In the genomic region with DNA sequence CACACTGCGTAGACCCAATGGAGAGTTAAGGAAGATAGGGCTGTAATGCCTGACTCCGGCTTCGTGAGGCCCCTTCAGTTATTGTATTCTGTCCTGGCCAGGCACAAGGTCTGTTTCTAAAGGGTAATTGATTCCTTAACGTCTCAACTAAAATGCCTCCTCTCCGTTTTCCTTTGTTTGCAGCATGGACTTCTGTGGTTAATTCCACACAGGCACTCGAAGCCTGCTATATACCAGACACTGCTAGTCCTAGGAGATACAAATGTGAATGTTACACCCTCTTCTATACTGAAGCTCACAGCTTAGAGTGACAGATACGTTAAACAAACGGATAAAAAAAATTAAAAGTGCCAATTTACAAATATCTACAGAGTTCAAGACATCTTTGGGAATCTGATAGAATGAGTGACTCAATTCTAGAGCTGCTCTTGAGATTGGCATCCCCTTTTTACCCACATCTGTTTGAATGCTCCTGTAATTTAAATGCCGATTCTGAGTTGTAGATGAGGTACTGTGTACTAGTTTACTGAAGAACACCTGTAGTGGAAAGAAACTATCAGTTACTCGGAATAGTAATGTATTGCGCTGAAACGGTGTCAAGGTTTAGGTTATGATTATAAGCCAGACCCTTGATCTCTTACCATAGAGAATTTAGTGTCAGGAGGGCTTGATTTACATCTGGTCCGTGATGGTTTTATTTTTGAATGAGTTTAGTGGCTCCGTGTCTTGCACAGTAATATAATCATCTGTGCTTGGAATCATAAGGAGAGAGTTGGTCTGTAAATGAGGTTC, we compare ENCODE assay signal across 8 cellular contexts. TPM values are rescaled to one million over a fixed set of nuclear protein-coding genes. Genes with fewer than 3 reads are reported as not detected.
DNase-seq lines count a peak whose midpoint lies in the region; ATAC-seq and TF ChIP-seq lines count a peak whose summit lies in the region.

No MANE protein-coding gene starts in this region.

- peaks cover 25% of the 10 kb centered on the region for H3K4me1 ChIP-seq in GM23248 (ENCODE audit: insufficient read depth)
- H3K4me1 ChIP-seq in SK-N-SH (ENCODE audit: control insufficient read depth in 1 of 2, insufficient read depth in 2 of 2, low read depth in 1 of 2, low read length in 1 of 2), result no peaks in the 10 kb centered on the region; a peak in 3 of 4 replicates
- peaks cover 32 to 39% of the 10 kb centered on the region in 2 donors for H3K4me1 ChIP-seq in gastrocnemius medialis

- no peak for TF ChIP-seq POLR2A in gastrocnemius medialis (IDR thresholded peaks at IDR 0.05)
- no peak for TF ChIP-seq POLR2A in erythroblast (IDR thresholded peaks at IDR 0.05; ENCODE audit: low read length)

- TF ChIP-seq EP300 in SK-N-SH (IDR thresholded peaks at IDR 0.05; ENCODE audit: borderline replicate concordance in 1 of 2, low read depth in 1 of 2, low read length in 1 of 2), result no peak

- H3K36me3 ChIP-seq in GM23248 (ENCODE audit: low read depth) (no peaks in the 10 kb centered on the region), SK-N-SH (replicated peaks in 1 of 2; ENCODE audit: control insufficient read depth in 1 of 2, insufficient read depth in 2 of 2, low read length in 1 of 2) (peaks cover 2 to 13% of the 10 kb centered on the region in 2 experiments), gastrocnemius medialis (no peaks in the 10 kb centered on the region)

- POLR2A ChIA-PET in SK-N-SH (lab: Yijun Ruan, JAX), result interaction anchor here (0.5 to 1.9 kb wide), 8 partner anchors 13 to 533 kb away, joined by 3 to 21 read pairs (median 4); a partner anchor contains a TSS

- H3K9ac ChIP-seq in GM23248 (peak overlapping the region; percentile 96), SK-N-SH (peak overlapping the region; percentile 93)

- no peaks in the 10 kb centered on the region for H3K9me3 ChIP-seq in GM23248 (ENCODE audit: low read depth)
- H3K9me3 ChIP-seq in SK-N-SH, result no peaks in the 10 kb centered on the region
- no peaks in the 10 kb centered on the region for H3K9me3 ChIP-seq in gastrocnemius medialis

- no peaks in the 10 kb centered on the region for H3K27me3 ChIP-seq in GM23248 (replicated peaks; ENCODE audit: insufficient read depth)
- H3K27me3 ChIP-seq in SK-N-SH (ENCODE audit: insufficient read depth), result no peaks in the 10 kb centered on the region
- no peaks in the 10 kb centered on the region for H3K27me3 ChIP-seq in gastrocnemius medialis

- H3K9me2 ChIP-seq in GM23248 (ENCODE audit: insufficient read depth) (no peaks in the 10 kb centered on the region), SK-N-SH (no peaks in the 10 kb centered on the region)

- CTCF ChIA-PET in SK-N-SH (lab: Yijun Ruan, JAX), result interaction anchor here (0.6 to 1.2 kb wide), 7 partner anchors 14 to 152 kb away, joined by 3 to 5 read pairs (median 3); no protein-coding TSS in a partner anchor

- peak overlapping the region; percentile 87 for H3K27ac ChIP-seq in GM23248
- H3K27ac ChIP-seq in SK-N-SH (ENCODE audit: low read depth in 2 of 2, low read length in 1 of 2), result peak overlapping the region; percentile 84 to 87
- H3K27ac ChIP-seq in gastrocnemius medialis, result peak overlapping the region; percentile 96 to 98 (median 96)

- peaks cover 57% of the 10 kb centered on the region for H3K79me2 ChIP-seq in GM23248 (ENCODE audit: insufficient read depth)
- peaks cover 57% of the 10 kb centered on the region for H3K79me2 ChIP-seq in SK-N-SH (ENCODE audit: insufficient read depth)

- DNase-seq in CD1c-positive myeloid dendritic cell (ENCODE audit: extremely low spot score) (peak; percentile 43), GM23248 (peak; percentile 48), SK-N-SH (no peak), fibroblast of peridontal ligament (ENCODE audit: extremely low read depth) (peak; percentile 17), gastrocnemius medialis (no peak), erythroblast (lab: John Stamatoyannopoulos, UW) (no peak), KBM-7 (no peak)

- H3K4me2 ChIP-seq in GM23248 (ENCODE audit: unreplicated experiment) (peak overlapping the region; percentile 98), SK-N-SH (peak overlapping the region; percentile 88)

- peak; percentile 23 to 34 for ATAC-seq in gastrocnemius medialis
- no peak for ATAC-seq in HG03571 (IDR thresholded peaks at IDR 0.05; ENCODE audit: unreplicated experiment)

- in situ Hi-C loops in GM23248 (cut with MboI), result no loop called here
- in situ Hi-C loops in gastrocnemius medialis (cut with MboI; ENCODE audit: low sequenced_read_pairs in 4 of 4), result loop anchor here (5.0 to 10.0 kb wide), 2 partner anchors 112 to 114 kb away; a partner anchor contains a TSS
- in situ Hi-C loops in KBM-7 (cut with MboI; ENCODE audit: low pct_unique_long_range_greater_than_20kb, low sequenced_read_pairs), result no loop called here

- intact Hi-C loops in gastrocnemius medialis (cut with DNase I; ENCODE audit: low total_unique reads), result loop anchor here (1.0 to 10.0 kb wide), 8 partner anchors 48 to 512 kb away; a partner anchor contains a TSS

- H3K4me3 ChIP-seq in GM23248 (peak overlapping the region; percentile 94), SK-N-SH (ENCODE audit: low read depth in 2 of 2, low read length in 1 of 2) (peak overlapping the region; percentile 82 to 91), gastrocnemius medialis (peak overlapping the region; percentile 84 to 94 (median 89))

- 7 to 10% methylated on average over 14 of the region's 14 CpGs for WGBS in GM23248 (ENCODE audit: low coverage in 1 of 2, low lambda C conversion rate in 2 of 2, missing lambda C conversion rate in 2 of 2), 2 experiments
- 2% methylated on average over 14 of the region's 14 CpGs for WGBS in SK-N-SH (ENCODE audit: low lambda C conversion rate)

- TF ChIP-seq CTCF in SK-N-SH (IDR thresholded peaks at IDR 0.05) (no peak), gastrocnemius medialis (IDR thresholded peaks at IDR 0.05 in 4 of 5, conservative IDR thresholded peaks at IDR 0.05 in 1 of 5) (no peak)

- H3F3A ChIP-seq in GM23248 (ENCODE audit: insufficient read depth) (peaks cover 11% of the 10 kb centered on the region; the same call in 1 of the 2 replicates), SK-N-SH (replicated peaks; ENCODE audit: insufficient read depth) (peaks cover 20% of the 10 kb centered on the region)

- H4K20me1 ChIP-seq in GM23248 (ENCODE audit: insufficient read depth) (no peaks in the 10 kb centered on the region), SK-N-SH (ENCODE audit: insufficient read depth) (peaks cover 19% of the 10 kb centered on the region)

- peak overlapping the region; percentile 82 for H2AFZ ChIP-seq in GM23248
- H2AFZ ChIP-seq in SK-N-SH (ENCODE audit: low read depth), result peak overlapping the region; percentile 39

- TF ChIP-seq RAD21 in SK-N-SH (IDR thresholded peaks at IDR 0.05; ENCODE audit: low read length), result no peak

TF ChIP-seq in SK-N-SH, 30 proteins besides CTCF, POLR2A, EP300 and RAD21:
- TF ChIP-seq, protein P1, sequence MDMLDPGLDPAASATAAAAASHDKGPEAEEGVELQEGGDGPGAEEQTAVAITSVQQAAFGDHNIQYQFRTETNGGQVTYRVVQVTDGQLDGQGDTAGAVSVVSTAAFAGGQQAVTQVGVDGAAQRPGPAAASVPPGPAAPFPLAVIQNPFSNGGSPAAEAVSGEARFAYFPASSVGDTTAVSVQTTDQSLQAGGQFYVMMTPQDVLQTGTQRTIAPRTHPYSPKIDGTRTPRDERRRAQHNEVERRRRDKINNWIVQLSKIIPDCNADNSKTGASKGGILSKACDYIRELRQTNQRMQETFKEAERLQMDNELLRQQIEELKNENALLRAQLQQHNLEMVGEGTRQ (IDR thresholded peaks at IDR 0.05; ENCODE audit: borderline replicate concordance, low read depth, low read length), result no peak
- TF ChIP-seq RFX5 (IDR thresholded peaks at IDR 0.05; ENCODE audit: low read length) (no peak), TCF12 (IDR thresholded peaks at IDR 0.05) (no peak), TEAD4 (IDR thresholded peaks at IDR 0.05; ENCODE audit: borderline replicate concordance, insufficient read depth) (no peak), YY1 (IDR thresholded peaks at IDR 0.05; ENCODE audit: low read depth) (no peak), RXRA (IDR thresholded peaks at IDR 0.05; ENCODE audit: borderline replicate concordance, low read depth) (no peak)
- TF ChIP-seq, protein P2, sequence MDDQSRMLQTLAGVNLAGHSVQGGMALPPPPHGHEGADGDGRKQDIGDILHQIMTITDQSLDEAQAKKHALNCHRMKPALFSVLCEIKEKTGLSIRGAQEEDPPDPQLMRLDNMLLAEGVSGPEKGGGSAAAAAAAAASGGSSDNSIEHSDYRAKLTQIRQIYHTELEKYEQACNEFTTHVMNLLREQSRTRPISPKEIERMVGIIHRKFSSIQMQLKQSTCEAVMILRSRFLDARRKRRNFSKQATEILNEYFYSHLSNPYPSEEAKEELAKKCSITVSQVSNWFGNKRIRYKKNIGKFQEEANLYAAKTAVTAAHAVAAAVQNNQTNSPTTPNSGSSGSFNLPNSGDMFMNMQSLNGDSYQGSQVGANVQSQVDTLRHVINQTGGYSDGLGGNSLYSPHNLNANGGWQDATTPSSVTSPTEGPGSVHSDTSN (IDR thresholded peaks at IDR 0.05), result no peak

RNA-seq across cellular contexts. Expression of a gene that starts 0.8 kb away (rescaled TPM):
- 171 and 198 TPM in 2 replicates for total RNA-seq in GM23248 (2014; rRNA removed; shearing (Covaris generic))
- polyA plus RNA-seq in GM23248 (2016; fragmentation: Nextera tagmentation; extraction: Ambion mirVana), result 225 and 227 TPM in 2 replicates
- polyA plus RNA-seq in SK-N-SH (2012; rRNA removed), result 174 and 227 TPM in 2 replicates
- polyA plus RNA-seq in SK-N-SH (2012; cell fraction: cytosol; rRNA removed), result 237 and 272 TPM in 2 replicates
- 74.5 and 150 TPM in 2 replicates for polyA plus RNA-seq in SK-N-SH (2012; cell fraction: nucleus; rRNA removed)
- total RNA-seq in gastrocnemius medialis, result 100 to 1,000 TPM; 323 to 502 (median 464) TPM

Comparison
In these comparisons a context has a peak if more than half of its experiments do, and no peak if none do; other contexts are left out.
1. DNase-seq: peak in CD1c-positive myeloid dendritic cell (single experiment), GM23248 (single experiment) and fibroblast of peridontal ligament (single experiment); none in SK-N-SH (single experiment), gastrocnemius medialis (0 of 2), erythroblast (0 of 2) and KBM-7 (single experiment).
2. in situ Hi-C loops: an anchor here in gastrocnemius medialis (5.0 to 10.0 kb wide); none called in GM23248 and KBM-7.
3. Peak in every context shown above with its lines, with median percentiles within 50 percentile points of each other: H3K27ac ChIP-seq and H3K4me3 ChIP-seq.